8 cellular contexts compared by ENCODE assay signal in genomic region chr10:27242951-27243551, GRCh38. TPM values are rescaled to one million over a fixed set of nuclear protein-coding genes. Genes with fewer than 3 reads are reported as not detected.
DNase-seq lines count a peak whose midpoint lies in the region; ATAC-seq and TF ChIP-seq lines count a peak whose summit lies in the region.

No MANE protein-coding gene starts in this region.

- H3K4me1 Mint-ChIP-seq in activated B cell treated with CpG ODN at 0.5 μM for 24 hours = peaks cover 43% of the 10 kb centered on the region

- H3K4me3 Mint-ChIP-seq in activated B cell treated with CpG ODN at 0.5 μM for 24 hours = peak overlapping the region; percentile 98

- H3K4me3 ChIP-seq in choroid plexus epithelial cell (ENCODE audit: low read depth, low read length) = peak overlapping the region; percentile 87

- CTCF ChIA-PET in activated B cell treated with CpG ODN at 0.5 μM for 24 hours (lab: Charles Lee) = interaction anchor here (0.7 to 1.5 kb wide), 4 partner anchors 9 to 19 kb away, joined by 3 to 5 read pairs (median 4); no protein-coding TSS in a partner anchor

- no peaks in the 10 kb centered on the region for H3K9me3 Mint-ChIP-seq in activated B cell treated with CpG ODN at 0.5 μM for 24 hours

- TF ChIP-seq CTCF in GM13977 (IDR thresholded peaks at IDR 0.05; ENCODE audit: extremely low read depth, insufficient read depth, missing control alignments) (no peak), activated B cell treated with CpG ODN at 0.5 μM for 24 hours (IDR thresholded peaks at IDR 0.05) (no peak), choroid plexus epithelial cell (conservative IDR thresholded peaks at IDR 0.05; ENCODE audit: low read depth, low read length) (no peak)

- DNase-seq in GM13977 (ENCODE audit: low spot score) (peak; percentile 70), NCI-H2171 treated with DMSO at 0.1 percent for 48 hours (lab: John Stamatoyannopoulos, UW) (peak; percentile 50), activated B cell treated with CpG ODN at 0.5 μM for 24 hours (peak; percentile 46), choroid plexus epithelial cell (ENCODE audit: low read depth) (peak; percentile 88), kidney glomerular epithelial cell (lab: John Stamatoyannopoulos, UW) (peak; percentile 81)
- DNase-seq in stimulated activated CD4-positive, alpha-beta T cell treated with anti-CD3 and anti-CD28 coated beads, Interleukin-12 subunit alpha, Interleukin-12 subunit beta, amount 100 ng/mL, for 48 hours (ENCODE audit: low read depth in 2 of 3, low spot score in 1 of 3) = peak; percentile 44 to 54 (median 47)

- POLR2A ChIA-PET in activated B cell treated with CpG ODN at 0.5 μM for 24 hours (lab: Charles Lee) = interaction anchor here (0.7 to 2.9 kb wide), 11 partner anchors 9 to 1289 kb away, joined by 3 to 75 read pairs (median 7); partner anchors contain the start of genes ABI1, MASTL, RAB18 and WAC

- peaks cover 16% of the 10 kb centered on the region for H3K36me3 Mint-ChIP-seq in activated B cell treated with CpG ODN at 0.5 μM for 24 hours (ENCODE audit: low read depth)

- ATAC-seq in HG02610 (IDR thresholded peaks at IDR 0.05; ENCODE audit: unreplicated experiment) = peak; percentile 34
- ATAC-seq in activated B cell treated with CpG ODN at 0.5 μM for 24 hours (ENCODE audit: low read depth) = peak; percentile 32
- no peak for ATAC-seq in GM18519 (IDR thresholded peaks at IDR 0.05; ENCODE audit: low FRiP score, unreplicated experiment)

- no peaks in the 10 kb centered on the region for H3K27me3 Mint-ChIP-seq in activated B cell treated with CpG ODN at 0.5 μM for 24 hours

- peak overlapping the region; percentile 99 for H3K27ac Mint-ChIP-seq in activated B cell treated with CpG ODN at 0.5 μM for 24 hours

- in situ Hi-C loops in GM13977 (cut with MboI; ENCODE audit: low pct_unique_long_range_greater_than_20kb, low sequenced_read_pairs, unreplicated experiment) = no loop called here

- intact Hi-C loops in activated B cell treated with CpG ODN at 0.5 μM for 24 hours (cut with micrococcal nuclease) = loop anchor here (1.0 to 5.0 kb wide), 14 partner anchors 9 to 1289 kb away; partner anchors contain the start of genes ABI1, ANKRD26, MASTL and PDSS1

RNA-seq across cellular contexts. Expression of gene ACBD5, which starts 2.5 kb away (rescaled TPM):
- total RNA-seq in activated B cell treated with CpG ODN at 0.5 μM for 24 hours = 17.9 and 19.8 TPM in 2 replicates
